ENCODE assay signal across 8 cellular contexts in the genomic region with DNA sequence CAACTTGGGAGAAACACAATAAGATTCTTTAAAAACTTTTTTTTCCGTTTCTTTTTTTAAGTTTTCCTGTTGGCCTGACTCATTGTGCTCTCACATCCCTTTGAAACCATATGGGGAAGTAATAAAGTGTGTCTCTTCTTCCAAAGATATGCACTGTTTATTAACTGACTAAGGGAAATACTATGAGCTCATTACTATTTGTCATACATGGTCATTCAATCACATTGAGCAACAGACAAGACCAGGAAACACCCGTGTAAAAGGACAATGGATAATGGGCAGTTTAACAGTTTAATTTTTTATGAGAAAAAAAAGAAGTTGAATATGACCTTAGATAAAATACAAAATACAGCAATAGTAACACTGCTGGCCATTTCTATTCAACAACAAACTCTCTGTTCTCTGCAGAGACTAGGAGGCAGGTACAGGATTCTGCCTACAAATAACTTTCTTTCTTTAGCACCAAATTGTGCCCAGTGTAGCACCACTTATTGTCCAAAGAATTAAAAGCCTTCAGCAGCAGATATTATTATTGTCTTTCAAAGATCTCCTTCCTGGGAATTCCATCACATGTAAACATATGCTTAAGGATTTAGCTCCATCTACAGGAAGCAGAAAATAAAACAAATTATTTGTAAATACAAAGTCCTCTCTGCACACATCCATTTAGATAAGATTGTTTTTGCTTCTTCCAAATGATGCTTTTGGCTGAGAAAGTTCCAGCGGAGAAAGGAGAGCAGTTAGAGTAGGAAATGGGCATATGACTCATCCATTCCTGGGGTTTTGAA. TPM values are rescaled to one million over a fixed set of nuclear protein-coding genes. Genes with fewer than 3 reads are reported as not detected.
DNase-seq lines count a peak whose midpoint lies in the region; ATAC-seq and TF ChIP-seq lines count a peak whose summit lies in the region.

No MANE protein-coding gene starts in this region.

- intact Hi-C loops in Panc1 (cut with micrococcal nuclease; ENCODE audit: unreplicated experiment), result no loop called here

- in situ Hi-C loops in GM23248 (cut with MboI), result loop anchor here (25.0 kb wide), 4 partner anchors 409 to 1559 kb away; a partner anchor contains a TSS
- in situ Hi-C loops in Panc1 (cut with HindIII; ENCODE audit: low pct_unique_long_range_greater_than_20kb, low sequenced_read_pairs), result no loop called here

- 0 to 3% methylated on average over 3 of the region's 3 CpGs for WGBS in GM23248 (ENCODE audit: low coverage in 1 of 2, low lambda C conversion rate in 2 of 2, missing lambda C conversion rate in 2 of 2), 2 experiments

- H3K27ac ChIP-seq in GM23248 (peak overlapping the region; percentile 99), Panc1 (ENCODE audit: low read length) (peak overlapping the region; percentile 90)

- TF ChIP-seq CTCF in Panc1 (IDR thresholded peaks at IDR 0.05), result peak; percentile 23; the same call in 1 of the 2 replicates
- TF ChIP-seq CTCF in fibroblast of mammary gland (conservative IDR thresholded peaks at IDR 0.05; ENCODE audit: control insufficient read depth, insufficient read depth, low read depth, low read length), result peak; percentile 27

- no peaks in the 10 kb centered on the region for H3K9me2 ChIP-seq in GM23248 (ENCODE audit: insufficient read depth)

- peak overlapping the region; percentile 84 for H3K4me2 ChIP-seq in GM23248 (ENCODE audit: unreplicated experiment)

- DNase-seq in GM23248 (peak; percentile 95), Panc1 (ENCODE audit: low read depth, low spot score) (peak; percentile 71), fibroblast of mammary gland (ENCODE audit: low read depth) (peak; percentile 98), pons (ENCODE audit: low spot score) (peak; percentile 48), NCI-H524 treated with DMSO at 0.1 percent for 48 hours (lab: John Stamatoyannopoulos, UW) (no peak)

- peak overlapping the region; percentile 54; the same call in 1 of the 2 replicates for H2AFZ ChIP-seq in GM23248

- peaks cover 58% of the 10 kb centered on the region for H3F3A ChIP-seq in GM23248 (ENCODE audit: insufficient read depth)

- H3K36me3 ChIP-seq in GM23248 (ENCODE audit: low read depth) (no peaks in the 10 kb centered on the region), Panc1 (ENCODE audit: control insufficient read depth, insufficient read depth, low read length) (no peaks in the 10 kb centered on the region)

- no TSS peak for BruUV-seq in Panc1 (replicated peaks; lab: Mats Ljungman, UMichigan)

- POLR2A ChIA-PET in Panc1 (lab: Charles Lee), result interaction anchor here (1.0 kb wide), 1 partner anchor 986 kb away, joined by 4 read pairs; a partner anchor contains a TSS

- H3K4me3 ChIP-seq in GM23248 (peak overlapping the region; percentile 45), Panc1 (ENCODE audit: low read depth in 2 of 2, low read length in 2 of 2) (no peak overlapping the region), fibroblast of mammary gland (ENCODE audit: control insufficient read depth, low read depth, low read length) (no peak overlapping the region)

- ATAC-seq in Panc1 (peak; percentile 88), GM21786 (IDR thresholded peaks at IDR 0.05; ENCODE audit: unreplicated experiment) (no peak), GM19463 (IDR thresholded peaks at IDR 0.05; ENCODE audit: unreplicated experiment) (no peak), HG03159 (IDR thresholded peaks at IDR 0.05; ENCODE audit: unreplicated experiment) (no peak)

- no peaks in the 10 kb centered on the region; the same call in none of the 2 replicates for H3K79me2 ChIP-seq in GM23248 (ENCODE audit: insufficient read depth)

- no peaks in the 10 kb centered on the region for H3K9me3 ChIP-seq in GM23248 (ENCODE audit: low read depth)
- H3K9me3 ChIP-seq in Panc1 (ENCODE audit: control insufficient read depth, insufficient read depth, low read depth, low read length), result peaks cover 44% of the 10 kb centered on the region; the same call in 1 of the 2 replicates

- no peaks in the 10 kb centered on the region for H3K27me3 ChIP-seq in GM23248 (replicated peaks; ENCODE audit: insufficient read depth)
- H3K27me3 ChIP-seq in Panc1 (ENCODE audit: control insufficient read depth, insufficient read depth, low read length), result no peaks in the 10 kb centered on the region

- CTCF ChIA-PET in Panc1 (lab: Charles Lee), result no interaction called here

- H3K4me1 ChIP-seq in GM23248 (ENCODE audit: insufficient read depth) (peaks cover 83% of the 10 kb centered on the region), Panc1 (ENCODE audit: control insufficient read depth, insufficient read depth, low read length) (peaks cover 14% of the 10 kb centered on the region)

- H4K20me1 ChIP-seq in GM23248 (ENCODE audit: insufficient read depth), result no peaks in the 10 kb centered on the region

- peak overlapping the region; percentile 86 for H3K9ac ChIP-seq in GM23248

RNA-seq across cellular contexts. Expression of a gene that starts 55.0 kb away (rescaled TPM):
- total RNA-seq in GM23248 (2014; rRNA removed; shearing (Covaris generic)), result 14.3 and 16.0 TPM in 2 replicates
- polyA plus RNA-seq in GM23248 (2016; fragmentation: Nextera tagmentation; extraction: Ambion mirVana), result 5.1 and 5.2 TPM in 2 replicates
- total RNA-seq in Panc1 (2021; ENCODE audit: unreplicated experiment), result 4.7 TPM
- polyA plus RNA-seq in Panc1 (2012; ENCODE audit: insufficient read length), result 5.5 TPM
